Comparison of ENCODE assay signal across 2 cellular contexts in the genomic region with DNA sequence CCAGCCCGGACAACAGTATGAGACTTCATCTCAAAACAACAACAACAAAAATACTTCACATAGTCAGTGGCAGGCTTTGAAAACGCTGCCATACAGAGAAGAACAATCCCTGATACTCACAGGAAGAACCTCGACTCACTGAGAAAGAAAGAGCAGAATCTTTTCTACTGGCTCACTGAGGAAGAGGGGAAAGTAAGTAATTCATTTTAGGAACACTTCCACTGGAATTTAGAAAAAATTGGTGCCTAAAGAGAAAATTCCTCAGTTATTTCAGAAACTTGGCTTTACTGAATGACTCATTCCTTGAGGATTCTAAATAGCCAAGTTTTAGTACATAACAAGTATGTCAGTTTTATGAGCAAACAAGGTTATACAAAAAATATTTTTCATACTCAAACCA.
TF ChIP-seq lines count a peak whose summit lies in the region.

No MANE protein-coding gene starts in this region.

TF ChIP-seq in HEK293, 187 proteins besides CTCF, POLR2A, EP300 and RAD21:
- TF ChIP-seq, protein P1, sequence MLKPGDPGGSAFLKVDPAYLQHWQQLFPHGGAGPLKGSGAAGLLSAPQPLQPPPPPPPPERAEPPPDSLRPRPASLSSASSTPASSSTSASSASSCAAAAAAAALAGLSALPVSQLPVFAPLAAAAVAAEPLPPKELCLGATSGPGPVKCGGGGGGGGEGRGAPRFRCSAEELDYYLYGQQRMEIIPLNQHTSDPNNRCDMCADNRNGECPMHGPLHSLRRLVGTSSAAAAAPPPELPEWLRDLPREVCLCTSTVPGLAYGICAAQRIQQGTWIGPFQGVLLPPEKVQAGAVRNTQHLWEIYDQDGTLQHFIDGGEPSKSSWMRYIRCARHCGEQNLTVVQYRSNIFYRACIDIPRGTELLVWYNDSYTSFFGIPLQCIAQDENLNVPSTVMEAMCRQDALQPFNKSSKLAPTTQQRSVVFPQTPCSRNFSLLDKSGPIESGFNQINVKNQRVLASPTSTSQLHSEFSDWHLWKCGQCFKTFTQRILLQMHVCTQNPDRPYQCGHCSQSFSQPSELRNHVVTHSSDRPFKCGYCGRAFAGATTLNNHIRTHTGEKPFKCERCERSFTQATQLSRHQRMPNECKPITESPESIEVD (tag by site-specific recombination; IDR thresholded peaks at IDR 0.05) = peak; percentile 59
- no peak for TF ChIP-seq ZNF654 (tag by site-specific recombination; IDR thresholded peaks at IDR 0.05; ENCODE audit: low read depth)

TF ChIP-seq in K562, 482 proteins besides CTCF, POLR2A, EP300 and RAD21:
- TF ChIP-seq, protein P2, sequence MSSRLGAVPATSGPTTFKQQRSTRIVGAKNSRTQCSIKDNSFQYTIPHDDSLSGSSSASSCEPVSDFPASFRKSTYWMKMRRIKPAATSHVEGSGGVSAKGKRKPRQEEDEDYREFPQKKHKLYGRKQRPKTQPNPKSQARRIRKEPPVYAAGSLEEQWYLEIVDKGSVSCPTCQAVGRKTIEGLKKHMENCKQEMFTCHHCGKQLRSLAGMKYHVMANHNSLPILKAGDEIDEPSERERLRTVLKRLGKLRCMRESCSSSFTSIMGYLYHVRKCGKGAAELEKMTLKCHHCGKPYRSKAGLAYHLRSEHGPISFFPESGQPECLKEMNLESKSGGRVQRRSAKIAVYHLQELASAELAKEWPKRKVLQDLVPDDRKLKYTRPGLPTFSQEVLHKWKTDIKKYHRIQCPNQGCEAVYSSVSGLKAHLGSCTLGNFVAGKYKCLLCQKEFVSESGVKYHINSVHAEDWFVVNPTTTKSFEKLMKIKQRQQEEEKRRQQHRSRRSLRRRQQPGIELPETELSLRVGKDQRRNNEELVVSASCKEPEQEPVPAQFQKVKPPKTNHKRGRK (tag; IDR thresholded peaks at IDR 0.05) = no peak
- TF ChIP-seq FOSL1 (tag; conservative IDR thresholded peaks at IDR 0.05) (0 out of 2 replicates have a peak, but pooled peaks have one; percentile 23), CAMTA2 (CRISPR knock-in tag; conservative IDR thresholded peaks at IDR 0.05) (no peak)
- TF ChIP-seq, protein P3, sequence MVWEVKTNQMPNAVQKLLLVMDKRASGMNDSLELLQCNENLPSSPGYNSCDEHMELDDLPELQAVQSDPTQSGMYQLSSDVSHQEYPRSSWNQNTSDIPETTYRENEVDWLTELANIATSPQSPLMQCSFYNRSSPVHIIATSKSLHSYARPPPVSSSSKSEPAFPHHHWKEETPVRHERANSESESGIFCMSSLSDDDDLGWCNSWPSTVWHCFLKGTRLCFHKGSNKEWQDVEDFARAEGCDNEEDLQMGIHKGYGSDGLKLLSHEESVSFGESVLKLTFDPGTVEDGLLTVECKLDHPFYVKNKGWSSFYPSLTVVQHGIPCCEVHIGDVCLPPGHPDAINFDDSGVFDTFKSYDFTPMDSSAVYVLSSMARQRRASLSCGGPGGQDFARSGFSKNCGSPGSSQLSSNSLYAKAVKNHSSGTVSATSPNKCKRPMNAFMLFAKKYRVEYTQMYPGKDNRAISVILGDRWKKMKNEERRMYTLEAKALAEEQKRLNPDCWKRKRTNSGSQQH (CRISPR knock-in tag; IDR thresholded peaks at IDR 0.05) = no peak
